Comparison of ENCODE assay signal across 20 cellular contexts in genomic region chr6:62523630-62524029, GRCh38.
DNase-seq lines count a peak whose midpoint lies in the region; ATAC-seq and TF ChIP-seq lines count a peak whose summit lies in the region.
"Had no signal": no experiment of that assay in that cellular context is flagged by ENCODE, and none has a peak within 500 bp of the region (broad histone marks: within the 10 kb centered on the region; RNA-seq: fewer than 3 reads in every experiment).

No MANE protein-coding gene starts in this region.

- no peaks in the 10 kb centered on the region for H3K4me1 Mint-ChIP-seq in activated CD4-positive, alpha-beta T cell treated with anti-CD3 and anti-CD28 coated beads for 36 hours
- H3K4me1 Mint-ChIP-seq: CD14-positive monocyte; CD8-positive, alpha-beta memory T cell had no signal

- H3K4me1 ChIP-seq in left lung (no peaks in the 10 kb centered on the region), smooth muscle cell (ENCODE audit: low read depth) (no peaks in the 10 kb centered on the region), HAP-1 (no peaks in the 10 kb centered on the region)
- H3K4me1 ChIP-seq: BE2C had no signal

- 12% methylated on average over 2 of the region's 2 CpGs for WGBS in smooth muscle cell (ENCODE audit: low lambda C conversion rate)

- H3K9me3 ChIP-seq in left lung: no peaks in the 10 kb centered on the region
- H3K9me3 ChIP-seq in smooth muscle cell (replicated peaks; ENCODE audit: low read depth): no peaks in the 10 kb centered on the region
- H3K9me3 ChIP-seq in HAP-1: no peaks in the 10 kb centered on the region
- H3K9me3 ChIP-seq: BE2C had no signal

- no peaks in the 10 kb centered on the region for H4K20me1 ChIP-seq in smooth muscle cell (ENCODE audit: low read depth)
- H4K20me1 ChIP-seq: BLaER1 treated with 17β-estradiol and CSF1 and Interleukin-3, amounts not matched to agents 10 nM and 100 nM had no signal

- H3K36me3 ChIP-seq in left lung (no peaks in the 10 kb centered on the region), smooth muscle cell (ENCODE audit: low read depth) (no peaks in the 10 kb centered on the region), HAP-1 (replicated peaks) (no peaks in the 10 kb centered on the region)
- H3K36me3 ChIP-seq: BE2C; BLaER1 treated with 17β-estradiol and CSF1 and Interleukin-3, amounts not matched to agents 10 nM and 100 nM had no signal

- peaks cover 6% of the 10 kb centered on the region for H3K9me3 Mint-ChIP-seq in activated CD4-positive, alpha-beta T cell treated with anti-CD3 and anti-CD28 coated beads for 36 hours (ENCODE audit: low read depth)

- no peak overlapping the region for H3K27ac Mint-ChIP-seq in activated CD4-positive, alpha-beta T cell treated with anti-CD3 and anti-CD28 coated beads for 36 hours
- H3K27ac Mint-ChIP-seq: CD14-positive monocyte; CD4-positive, alpha-beta T cell; CD8-positive, alpha-beta memory T cell had no signal

- H3K27me3 Mint-ChIP-seq in activated CD4-positive, alpha-beta T cell treated with anti-CD3 and anti-CD28 coated beads for 36 hours: no peaks in the 10 kb centered on the region
- H3K27me3 Mint-ChIP-seq: CD4-positive, alpha-beta T cell; CD8-positive, alpha-beta memory T cell had no signal

- TF ChIP-seq CTCF in LNCaP clone FGC (IDR thresholded peaks at IDR 0.05; ENCODE audit: control insufficient read depth, extremely low read depth, insufficient read depth) (no peak), left lung (IDR thresholded peaks at IDR 0.05) (no peak), smooth muscle cell (IDR thresholded peaks at IDR 0.05; ENCODE audit: borderline replicate concordance, insufficient read depth, poor library complexity, severe bottlenecking) (no peak)

- CTCF ChIA-PET in activated CD4-positive, alpha-beta T cell treated with anti-CD3 and anti-CD28 coated beads for 36 hours (lab: Charles Lee): no interaction called here

- DNase-seq in LNCaP clone FGC (ENCODE audit: low read depth) (peak; percentile 76), left lung (no peak), smooth muscle cell (lab: John Stamatoyannopoulos, UW; ENCODE audit: unreplicated experiment) (no peak), HAP-1 (ENCODE audit: low spot score in 2 of 2) (no peak), activated gamma-delta T cell (lab: John Stamatoyannopoulos, UW) (no peak)
- no peak for DNase-seq in activated CD4-positive, alpha-beta T cell treated with anti-CD3 and anti-CD28 coated beads for 36 hours
- DNase-seq: AML-193; BE2C; CD4-positive, alpha-beta T cell; CD8-positive, alpha-beta memory T cell; DMS 273 treated with DMSO at 0.1 percent for 48 hours; DMS79; EL; GDM1; GM23248; H7 had no signal

- no peak overlapping the region for H3K4me3 Mint-ChIP-seq in activated CD4-positive, alpha-beta T cell treated with anti-CD3 and anti-CD28 coated beads for 36 hours
- H3K4me3 Mint-ChIP-seq: CD14-positive monocyte; CD4-positive, alpha-beta T cell; CD8-positive, alpha-beta memory T cell had no signal

- H2AFZ ChIP-seq in smooth muscle cell (ENCODE audit: low read depth): peak overlapping the region; percentile 51
- H2AFZ ChIP-seq: GM23248 had no signal

- H3K9ac ChIP-seq in smooth muscle cell (ENCODE audit: low read depth): no peak overlapping the region
- H3K9ac ChIP-seq: BLaER1 treated with 17β-estradiol and CSF1 and Interleukin-3, amounts not matched to agents 10 nM and 100 nM; GM23248 had no signal

- POLR2A ChIA-PET in activated CD4-positive, alpha-beta T cell treated with anti-CD3 and anti-CD28 coated beads for 36 hours (lab: Charles Lee): no interaction called here

- H3K27me3 ChIP-seq in left lung: no peaks in the 10 kb centered on the region
- H3K27me3 ChIP-seq in smooth muscle cell (ENCODE audit: low read depth): no peaks in the 10 kb centered on the region
- H3K27me3 ChIP-seq in HAP-1 (ENCODE audit: low read depth): no peaks in the 10 kb centered on the region
- H3K27me3 ChIP-seq: BE2C; BLaER1 treated with 17β-estradiol and CSF1 and Interleukin-3, amounts not matched to agents 10 nM and 100 nM had no signal

- H3K79me2 ChIP-seq in smooth muscle cell (ENCODE audit: low read depth): no peaks in the 10 kb centered on the region

- H3K4me2 ChIP-seq in smooth muscle cell: no peak overlapping the region
- H3K4me2 ChIP-seq: BLaER1 treated with 17β-estradiol and CSF1 and Interleukin-3, amounts not matched to agents 10 nM and 100 nM had no signal

- H3K27ac ChIP-seq in left lung: no peak overlapping the region
- no peak overlapping the region for H3K27ac ChIP-seq in smooth muscle cell (ENCODE audit: low read depth)
- H3K27ac ChIP-seq: BLaER1 treated with 17β-estradiol and CSF1 and Interleukin-3, amounts not matched to agents 10 nM and 100 nM; GM23248 had no signal

- H3K36me3 Mint-ChIP-seq in activated CD4-positive, alpha-beta T cell treated with anti-CD3 and anti-CD28 coated beads for 36 hours (ENCODE audit: low read depth): no peaks in the 10 kb centered on the region
- H3K36me3 Mint-ChIP-seq: CD14-positive monocyte; CD8-positive, alpha-beta memory T cell had no signal

- ATAC-seq in left lung: peak; percentile 21
- no peak for ATAC-seq in activated CD4-positive, alpha-beta T cell treated with anti-CD3 and anti-CD28 coated beads for 36 hours
- ATAC-seq: GM12878, HCT116 had no signal

- in situ Hi-C loops in HAP-1 (cut with MboI; ENCODE audit: low sequenced_read_pairs): no loop called here

- no peaks in the 10 kb centered on the region for H3F3A ChIP-seq in smooth muscle cell (ENCODE audit: low read depth)

- intact Hi-C loops in left lung (cut with DNase I): no loop called here
- intact Hi-C loops in activated CD4-positive, alpha-beta T cell treated with anti-CD3 and anti-CD28 coated beads for 36 hours (cut with DNase I, micrococcal nuclease): no loop called here

- H3K4me3 ChIP-seq in LNCaP clone FGC (ENCODE audit: low read depth, low read length): no peak overlapping the region
- no peak overlapping the region for H3K4me3 ChIP-seq in left lung
- H3K4me3 ChIP-seq in smooth muscle cell: no peak overlapping the region
- no peak overlapping the region for H3K4me3 ChIP-seq in HAP-1
- H3K4me3 ChIP-seq: BLaER1 treated with 17β-estradiol and CSF1 and Interleukin-3, amounts not matched to agents 10 nM and 100 nM; GM12878; GM23248 had no signal
